Comparison of ENCODE assay signal across 31 cellular contexts in the genomic region with DNA sequence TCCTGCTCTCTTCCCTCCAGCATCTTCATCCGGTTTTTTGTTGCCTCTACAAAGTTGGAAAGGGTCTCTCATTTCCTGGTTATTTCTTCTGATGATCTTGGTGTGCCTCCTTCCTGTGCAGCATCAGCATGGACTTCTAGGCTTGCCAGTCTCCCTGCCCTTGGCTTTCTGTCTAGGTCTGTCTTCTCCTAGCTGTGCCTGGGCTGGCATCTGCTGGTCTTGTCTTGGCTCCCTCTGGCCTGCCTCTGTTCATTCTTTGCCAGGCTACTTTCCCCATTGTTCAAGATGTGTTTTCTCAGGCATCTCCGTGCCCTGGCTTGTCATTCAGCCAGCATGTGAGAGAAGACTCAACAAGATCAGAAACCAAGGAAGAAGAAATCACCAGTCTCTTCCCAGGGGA. TPM values are rescaled to one million over a fixed set of nuclear protein-coding genes. Genes with fewer than 3 reads are reported as not detected.
A peak's percentile ranks its signal among the peaks of the same experiment; 100 is the strongest.
DNase-seq lines count a peak whose midpoint lies in the region; ATAC-seq and TF ChIP-seq lines count a peak whose summit lies in the region.
"Had no signal": no experiment of that assay in that cellular context is flagged by ENCODE, and none has a peak within 500 bp of the region (broad histone marks: within the 10 kb centered on the region; RNA-seq: fewer than 3 reads in every experiment).

No MANE protein-coding gene starts in this region.

- no peaks in the 10 kb centered on the region for H3K9me3 ChIP-seq in T-helper 17 cell (ENCODE audit: control insufficient read depth, low read length, poor library complexity, severe bottlenecking)
- H3K9me3 ChIP-seq in aorta (ENCODE audit: control insufficient read depth, low read length): no peaks in the 10 kb centered on the region
- H3K9me3 ChIP-seq: Caco-2, gastroesophageal sphincter, lower lobe of right lung, SJCRH30 had no signal

- no peaks in the 10 kb centered on the region for H3K27me3 ChIP-seq in aorta (ENCODE audit: control insufficient read depth in 1 of 2, insufficient read depth in 2 of 2, low read length in 1 of 2)
- H3K27me3 ChIP-seq: gastroesophageal sphincter, ovary, SJCRH30 had no signal

- CTCF ChIA-PET in activated naive CD4-positive, alpha-beta T cell treated with anti-CD3 and anti-CD28 coated beads for 36 hours (lab: Charles Lee): no interaction called here

- no peak for DNase-seq in activated naive CD4-positive, alpha-beta T cell treated with anti-CD3 and anti-CD28 coated beads for 36 hours
- DNase-seq in activated naive CD4-positive, alpha-beta T cell treated with Interleukin-2 at 50 U/mL for 16 hours: no peak
- no peak for DNase-seq in T-helper 17 cell
- no peak for DNase-seq in activated naive CD4-positive, alpha-beta T cell treated with anti-CD3 and anti-CD28 coated beads, Interleukin-2, amount 50 U/mL, for 72 hours (ENCODE audit: low spot score in 2 of 2)
- no peak for DNase-seq in neural crest cell (ENCODE audit: low read depth, low spot score)
- no peak for DNase-seq in inferior parietal cortex (ENCODE audit: extremely low spot score)
- DNase-seq in aorta: no peak
- DNase-seq: activated CD4-positive, CD25-positive, alpha-beta regulatory T cell; amniotic stem cell; Caco-2; DMS53; effector CD4-positive, alpha-beta T cell; H7; KG1; lower lobe of right lung; NCI-H1092 treated with DMSO at 0.1 percent for 48 hours; NCI-H187 treated with DMSO at 0.1 percent for 48 hours; NCI-H2171 treated with DMSO at 0.1 percent for 48 hours; NCI-H510A; ovary; SJCRH30; stimulated activated CD4-positive, alpha-beta T cell treated with anti-CD3 and anti-CD28 coated beads, Interleukin-15, amount 100 ng/mL, for 24 hours; stimulated activated CD4-positive, alpha-beta T cell treated with anti-CD3 and anti-CD28 coated beads, Interleukin-4, amount 100 ng/mL, for 4 hours; SW 1271 had no signal

- ATAC-seq in T-helper 17 cell (no peak), aorta (ENCODE audit: low FRiP score) (no peak)
- ATAC-seq in activated naive CD4-positive, alpha-beta T cell treated with anti-CD3 and anti-CD28 coated beads, Interleukin-2, amount 50 U/mL, for 72 hours: no peak
- ATAC-seq: gastroesophageal sphincter, lower lobe of right lung had no signal

- intact Hi-C loops in activated naive CD4-positive, alpha-beta T cell treated with anti-CD3 and anti-CD28 coated beads for 36 hours (cut with micrococcal nuclease): no loop called here
- intact Hi-C loops in aorta (cut with DNase I): no loop called here

- no peak overlapping the region for H3K4me3 ChIP-seq in aorta (ENCODE audit: low read length in 2 of 2)
- H3K4me3 ChIP-seq: gastroesophageal sphincter, lower lobe of right lung, ovary, SJCRH30 had no signal

- no peak overlapping the region for H3K4me3 Mint-ChIP-seq in activated naive CD4-positive, alpha-beta T cell treated with anti-CD3 and anti-CD28 coated beads for 36 hours
- peak overlapping the region; percentile 74 for H3K4me3 Mint-ChIP-seq in T-helper 17 cell
- no peak overlapping the region for H3K4me3 Mint-ChIP-seq in neural crest cell
- H3K4me3 Mint-ChIP-seq: type B pancreatic cell had no signal

- TF ChIP-seq CTCF in neural crest cell (conservative IDR thresholded peaks at IDR 0.05): no peak

- peaks cover 52% of the 10 kb centered on the region for H3K4me1 Mint-ChIP-seq in activated naive CD4-positive, alpha-beta T cell treated with anti-CD3 and anti-CD28 coated beads for 36 hours (ENCODE audit: low read depth)
- peaks cover 25% of the 10 kb centered on the region for H3K4me1 Mint-ChIP-seq in T-helper 17 cell
- H3K4me1 Mint-ChIP-seq in neural crest cell: peaks cover 5% of the 10 kb centered on the region

- H3K9me3 Mint-ChIP-seq in activated naive CD4-positive, alpha-beta T cell treated with anti-CD3 and anti-CD28 coated beads for 36 hours: peaks cover 3% of the 10 kb centered on the region
- H3K9me3 Mint-ChIP-seq in activated naive CD4-positive, alpha-beta T cell treated with anti-CD3 and anti-CD28 coated beads, Interleukin-2, amount 50 U/mL, for 72 hours: peaks cover 0 to 12% of the 10 kb centered on the region in 2 donors
- peaks cover 4% of the 10 kb centered on the region for H3K9me3 Mint-ChIP-seq in neural crest cell
- H3K9me3 Mint-ChIP-seq: type B pancreatic cell had no signal

- WGBS in aorta, 2 donors: 71% methylated on average over 2 of the region's 2 CpGs

- H3K36me3 ChIP-seq in aorta (ENCODE audit: control insufficient read depth in 1 of 2, insufficient read depth in 2 of 2, low read length in 1 of 2): no peaks in the 10 kb centered on the region
- H3K36me3 ChIP-seq: ovary had no signal

- peak overlapping the region; percentile 86 for H3K27ac Mint-ChIP-seq in activated naive CD4-positive, alpha-beta T cell treated with anti-CD3 and anti-CD28 coated beads for 36 hours
- H3K27ac Mint-ChIP-seq in T-helper 17 cell (peak overlapping the region; percentile 84), neural crest cell (ENCODE audit: unreplicated experiment) (peak overlapping the region; percentile 72)
- peak overlapping the region; percentile 69 to 87 for H3K27ac Mint-ChIP-seq in activated naive CD4-positive, alpha-beta T cell treated with anti-CD3 and anti-CD28 coated beads, Interleukin-2, amount 50 U/mL, for 72 hours
- H3K27ac Mint-ChIP-seq: type B pancreatic cell had no signal

- peaks cover 54% of the 10 kb centered on the region for H3K36me3 Mint-ChIP-seq in activated naive CD4-positive, alpha-beta T cell treated with anti-CD3 and anti-CD28 coated beads for 36 hours (ENCODE audit: low read depth)
- peaks cover 10% of the 10 kb centered on the region for H3K36me3 Mint-ChIP-seq in T-helper 17 cell (ENCODE audit: low read depth)
- peaks cover 26 to 57% of the 10 kb centered on the region in 2 donors for H3K36me3 Mint-ChIP-seq in activated naive CD4-positive, alpha-beta T cell treated with anti-CD3 and anti-CD28 coated beads, Interleukin-2, amount 50 U/mL, for 72 hours
- H3K36me3 Mint-ChIP-seq in neural crest cell (ENCODE audit: low read depth): peaks cover 40% of the 10 kb centered on the region

- H3K4me1 ChIP-seq in aorta (ENCODE audit: control insufficient read depth in 1 of 2, insufficient read depth in 2 of 2, low read length in 2 of 2): no peaks in the 10 kb centered on the region
- H3K4me1 ChIP-seq: Caco-2, lower lobe of right lung, SJCRH30 had no signal

- no peaks in the 10 kb centered on the region for H3K27me3 Mint-ChIP-seq in activated naive CD4-positive, alpha-beta T cell treated with anti-CD3 and anti-CD28 coated beads for 36 hours (ENCODE audit: low read depth)
- H3K27me3 Mint-ChIP-seq in T-helper 17 cell (no peaks in the 10 kb centered on the region), neural crest cell (ENCODE audit: low read depth) (no peaks in the 10 kb centered on the region)
- H3K27me3 Mint-ChIP-seq: type B pancreatic cell had no signal

- no peak overlapping the region for H3K27ac ChIP-seq in aorta (ENCODE audit: low read depth in 1 of 2, low read length in 2 of 2)
- H3K27ac ChIP-seq: gastroesophageal sphincter, lower lobe of right lung, ovary, SJCRH30 had no signal

RNA-seq across cellular contexts. Expression of a gene that starts 9.7 kb away (rescaled TPM):
- 10 to 100 TPM; 10.8 to 11.5 TPM for total RNA-seq in activated naive CD4-positive, alpha-beta T cell treated with anti-CD3 and anti-CD28 coated beads for 36 hours
- 10 to 100 TPM; 12.0 to 12.4 TPM for total RNA-seq in T-helper 17 cell
- 10 to 100 TPM in 1 of 2 donors, 1 to 10 TPM in 1; 8.8 to 24.1 TPM for total RNA-seq in activated naive CD4-positive, alpha-beta T cell treated with anti-CD3 and anti-CD28 coated beads, Interleukin-2, amount 50 U/mL, for 72 hours
- total RNA-seq in neural crest cell: 13.9 and 14.8 TPM in 2 replicates
- 10 to 100 TPM; 10.0 to 13.7 TPM for total RNA-seq in aorta
- 1 to 10 TPM; 2.6 to 4.8 TPM for polyA plus RNA-seq in aorta

RNA-seq across cellular contexts. Expression of a gene that starts 22.1 kb away (rescaled TPM):
- not detected for total RNA-seq in activated naive CD4-positive, alpha-beta T cell treated with anti-CD3 and anti-CD28 coated beads for 36 hours
- not detected for total RNA-seq in T-helper 17 cell
- not detected for total RNA-seq in activated naive CD4-positive, alpha-beta T cell treated with anti-CD3 and anti-CD28 coated beads, Interleukin-2, amount 50 U/mL, for 72 hours
- total RNA-seq in neural crest cell: not detected in 2 replicates
- total RNA-seq in aorta: not detected
- not detected for polyA plus RNA-seq in aorta
- total RNA-seq: Caco-2, gastroesophageal sphincter, H7, lower lobe of right lung, MCF 10A, ovary, RPMI7951, SJCRH30 had no signal
- polyA plus RNA-seq: AG04450, BJ had no signal

RNA-seq across cellular contexts. Expression of a gene that starts 57.5 kb away (rescaled TPM):
- not detected for total RNA-seq in activated naive CD4-positive, alpha-beta T cell treated with anti-CD3 and anti-CD28 coated beads for 36 hours
- total RNA-seq in T-helper 17 cell: not detected
- not detected for total RNA-seq in activated naive CD4-positive, alpha-beta T cell treated with anti-CD3 and anti-CD28 coated beads, Interleukin-2, amount 50 U/mL, for 72 hours
- not detected in 2 replicates for total RNA-seq in neural crest cell
- total RNA-seq in aorta: not detected
- not detected for polyA plus RNA-seq in aorta
- total RNA-seq: Caco-2, G401, gastroesophageal sphincter, H7, lower lobe of right lung, MCF 10A, RPMI7951, SJCRH30 had no signal
- polyA plus RNA-seq: AG04450, BJ had no signal
